ENCODE assay signal across 1 cellular context in the genomic region with DNA sequence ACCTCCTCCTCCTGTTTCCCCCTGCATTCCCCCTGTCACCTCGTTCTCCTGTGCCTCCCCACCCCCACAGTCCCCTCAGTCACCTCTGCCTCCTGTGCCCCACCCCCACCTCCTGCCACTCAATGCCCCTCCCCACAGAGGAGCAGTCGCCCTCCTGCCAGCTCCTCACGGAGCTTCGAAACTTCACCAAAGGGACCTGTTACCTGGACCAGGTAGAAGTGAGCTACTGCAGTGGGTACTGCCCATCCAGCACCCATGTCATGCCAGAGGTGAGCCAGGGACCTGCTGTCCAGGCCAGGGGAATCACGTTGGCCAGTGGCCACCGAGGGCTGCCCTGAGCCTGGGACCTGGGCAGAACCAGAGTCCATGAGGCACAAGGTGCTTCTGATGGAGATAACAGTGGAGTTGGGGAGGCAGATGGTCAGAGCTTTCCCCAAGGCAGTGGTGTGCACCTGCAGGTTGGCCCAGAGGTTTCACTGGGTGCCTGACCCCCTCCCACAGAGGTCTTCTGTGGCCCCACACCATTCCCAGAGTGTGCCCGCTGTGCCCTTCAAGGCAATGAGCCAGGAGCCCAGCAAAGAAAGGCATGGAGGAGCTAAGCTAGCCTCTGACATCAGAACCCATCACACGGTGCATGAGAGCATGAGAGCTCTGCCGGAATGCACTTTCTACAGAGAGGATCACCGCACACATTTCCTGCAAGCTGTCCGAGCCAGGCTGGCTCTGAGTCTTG.
TF ChIP-seq lines count a peak whose summit lies in the region.

No MANE protein-coding gene starts in this region.

TF ChIP-seq in GM23338, 12 proteins besides CTCF, POLR2A, EP300 and RAD21 (continued from another document):
- TF ChIP-seq, protein P1, sequence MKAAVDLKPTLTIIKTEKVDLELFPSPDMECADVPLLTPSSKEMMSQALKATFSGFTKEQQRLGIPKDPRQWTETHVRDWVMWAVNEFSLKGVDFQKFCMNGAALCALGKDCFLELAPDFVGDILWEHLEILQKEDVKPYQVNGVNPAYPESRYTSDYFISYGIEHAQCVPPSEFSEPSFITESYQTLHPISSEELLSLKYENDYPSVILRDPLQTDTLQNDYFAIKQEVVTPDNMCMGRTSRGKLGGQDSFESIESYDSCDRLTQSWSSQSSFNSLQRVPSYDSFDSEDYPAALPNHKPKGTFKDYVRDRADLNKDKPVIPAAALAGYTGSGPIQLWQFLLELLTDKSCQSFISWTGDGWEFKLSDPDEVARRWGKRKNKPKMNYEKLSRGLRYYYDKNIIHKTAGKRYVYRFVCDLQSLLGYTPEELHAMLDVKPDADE (IDR thresholded peaks at IDR 0.05) = no peak
- TF ChIP-seq, protein P2, sequence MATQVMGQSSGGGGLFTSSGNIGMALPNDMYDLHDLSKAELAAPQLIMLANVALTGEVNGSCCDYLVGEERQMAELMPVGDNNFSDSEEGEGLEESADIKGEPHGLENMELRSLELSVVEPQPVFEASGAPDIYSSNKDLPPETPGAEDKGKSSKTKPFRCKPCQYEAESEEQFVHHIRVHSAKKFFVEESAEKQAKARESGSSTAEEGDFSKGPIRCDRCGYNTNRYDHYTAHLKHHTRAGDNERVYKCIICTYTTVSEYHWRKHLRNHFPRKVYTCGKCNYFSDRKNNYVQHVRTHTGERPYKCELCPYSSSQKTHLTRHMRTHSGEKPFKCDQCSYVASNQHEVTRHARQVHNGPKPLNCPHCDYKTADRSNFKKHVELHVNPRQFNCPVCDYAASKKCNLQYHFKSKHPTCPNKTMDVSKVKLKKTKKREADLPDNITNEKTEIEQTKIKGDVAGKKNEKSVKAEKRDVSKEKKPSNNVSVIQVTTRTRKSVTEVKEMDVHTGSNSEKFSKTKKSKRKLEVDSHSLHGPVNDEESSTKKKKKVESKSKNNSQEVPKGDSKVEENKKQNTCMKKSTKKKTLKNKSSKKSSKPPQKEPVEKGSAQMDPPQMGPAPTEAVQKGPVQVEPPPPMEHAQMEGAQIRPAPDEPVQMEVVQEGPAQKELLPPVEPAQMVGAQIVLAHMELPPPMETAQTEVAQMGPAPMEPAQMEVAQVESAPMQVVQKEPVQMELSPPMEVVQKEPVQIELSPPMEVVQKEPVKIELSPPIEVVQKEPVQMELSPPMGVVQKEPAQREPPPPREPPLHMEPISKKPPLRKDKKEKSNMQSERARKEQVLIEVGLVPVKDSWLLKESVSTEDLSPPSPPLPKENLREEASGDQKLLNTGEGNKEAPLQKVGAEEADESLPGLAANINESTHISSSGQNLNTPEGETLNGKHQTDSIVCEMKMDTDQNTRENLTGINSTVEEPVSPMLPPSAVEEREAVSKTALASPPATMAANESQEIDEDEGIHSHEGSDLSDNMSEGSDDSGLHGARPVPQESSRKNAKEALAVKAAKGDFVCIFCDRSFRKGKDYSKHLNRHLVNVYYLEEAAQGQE (IDR thresholded peaks at IDR 0.05; ENCODE audit: unreplicated experiment) = no peak
- TF ChIP-seq EZH2phosphoT487 (IDR thresholded peaks at IDR 0.05; ENCODE audit: unreplicated experiment) (no peak), ZNF114 (CRISPR knock-in tag; IDR thresholded peaks at IDR 0.05) (no peak), NANOG (IDR thresholded peaks at IDR 0.05; ENCODE audit: borderline replicate concordance) (no peak), POLR2AphosphoS5 (IDR thresholded peaks at IDR 0.05; ENCODE audit: low read depth) (no peak), CREB1 (CRISPR knock-in tag; IDR thresholded peaks at IDR 0.05; ENCODE audit: low read depth) (no peak)
